1 cellular context compared by ENCODE assay signal in genomic region chr16:78133919-78134318, GRCh38.
TF ChIP-seq lines count a peak whose summit lies in the region.

No MANE protein-coding gene starts in this region.

TF ChIP-seq in HepG2, 621 proteins besides CTCF, POLR2A, EP300 and RAD21 (continued from another document and continues in another):
- peak; percentile 87 for TF ChIP-seq HOMEZ (CRISPR knock-in tag; IDR thresholded peaks at IDR 0.05; ENCODE audit: low read depth)
- no peak for TF ChIP-seq ZNF44 (CRISPR knock-in tag; IDR thresholded peaks at IDR 0.05)
- no peak for TF ChIP-seq ZNF232 (CRISPR knock-in tag; IDR thresholded peaks at IDR 0.05; ENCODE audit: borderline replicate concordance)
- no peak for TF ChIP-seq CSRNP1 (CRISPR knock-in tag; IDR thresholded peaks at IDR 0.05)
- peak; percentile 27; the same call in 1 of the 2 replicates for TF ChIP-seq ZMYM4 (CRISPR knock-in tag; IDR thresholded peaks at IDR 0.05)
- no peak for TF ChIP-seq ZNF646 (CRISPR knock-in tag; IDR thresholded peaks at IDR 0.05)
- TF ChIP-seq ZHX2 (IDR thresholded peaks at IDR 0.05; ENCODE audit: low read depth) = no peak
- no peak for TF ChIP-seq ZHX2 (CRISPR knock-in tag; IDR thresholded peaks at IDR 0.05; ENCODE audit: borderline replicate concordance)
- TF ChIP-seq IRX3 (CRISPR knock-in tag; IDR thresholded peaks at IDR 0.05; ENCODE audit: borderline replicate concordance, low read depth) = no peak
- 0 out of 2 replicates have a peak, but pooled peaks have one; percentile 28 for TF ChIP-seq ARNTL (CRISPR knock-in tag; IDR thresholded peaks at IDR 0.05)
- no peak for TF ChIP-seq ZFP90 (CRISPR knock-in tag; IDR thresholded peaks at IDR 0.05; ENCODE audit: borderline replicate concordance)
- no peak for TF ChIP-seq ZNF543 (CRISPR knock-in tag; IDR thresholded peaks at IDR 0.05)
- no peak for TF ChIP-seq SATB2 (CRISPR knock-in tag; IDR thresholded peaks at IDR 0.05)
- TF ChIP-seq MAF1 (CRISPR knock-in tag; IDR thresholded peaks at IDR 0.05; ENCODE audit: borderline replicate concordance) = no peak
- TF ChIP-seq ZFX (CRISPR knock-in tag; IDR thresholded peaks at IDR 0.05; ENCODE audit: low read depth) = no peak
- TF ChIP-seq ZNF512B (CRISPR knock-in tag; IDR thresholded peaks at IDR 0.05; ENCODE audit: borderline replicate concordance) = peak; percentile 83; the same call in 1 of the 2 replicates
- no peak for TF ChIP-seq HES4 (CRISPR knock-in tag; IDR thresholded peaks at IDR 0.05; ENCODE audit: borderline replicate concordance)
- TF ChIP-seq ZNF792 (CRISPR knock-in tag; IDR thresholded peaks at IDR 0.05) = 0 out of 2 replicates have a peak, but pooled peaks have one; percentile 47
- TF ChIP-seq ZBTB25 (CRISPR knock-in tag; IDR thresholded peaks at IDR 0.05) = no peak
- TF ChIP-seq RBFOX2 (IDR thresholded peaks at IDR 0.05; ENCODE audit: low read depth, low read length) = no peak
- peak; percentile 70 for TF ChIP-seq KDM6A (CRISPR knock-in tag; IDR thresholded peaks at IDR 0.05; ENCODE audit: low read depth)
- peak; percentile 94 for TF ChIP-seq TFE3 (CRISPR knock-in tag; IDR thresholded peaks at IDR 0.05)
- TF ChIP-seq ZNF503 (CRISPR knock-in tag; IDR thresholded peaks at IDR 0.05) = peak; percentile 85
- TF ChIP-seq ZBTB42 (CRISPR knock-in tag; IDR thresholded peaks at IDR 0.05) = no peak
- TF ChIP-seq MIXL1 (CRISPR knock-in tag; IDR thresholded peaks at IDR 0.05) = peak; percentile 84
- TF ChIP-seq CREB1 (IDR thresholded peaks at IDR 0.05) = peak; percentile 25; the same call in 1 of the 2 replicates
- peak; percentile 63 for TF ChIP-seq CREB1 (CRISPR knock-in tag; IDR thresholded peaks at IDR 0.05)
- TF ChIP-seq SMAD1 (CRISPR knock-in tag; IDR thresholded peaks at IDR 0.05; ENCODE audit: borderline replicate concordance, low read depth) = no peak
- no peak for TF ChIP-seq BCL3 (CRISPR knock-in tag; IDR thresholded peaks at IDR 0.05)
